Comparison of ENCODE assay signal across 8 cellular contexts in the genomic region with DNA sequence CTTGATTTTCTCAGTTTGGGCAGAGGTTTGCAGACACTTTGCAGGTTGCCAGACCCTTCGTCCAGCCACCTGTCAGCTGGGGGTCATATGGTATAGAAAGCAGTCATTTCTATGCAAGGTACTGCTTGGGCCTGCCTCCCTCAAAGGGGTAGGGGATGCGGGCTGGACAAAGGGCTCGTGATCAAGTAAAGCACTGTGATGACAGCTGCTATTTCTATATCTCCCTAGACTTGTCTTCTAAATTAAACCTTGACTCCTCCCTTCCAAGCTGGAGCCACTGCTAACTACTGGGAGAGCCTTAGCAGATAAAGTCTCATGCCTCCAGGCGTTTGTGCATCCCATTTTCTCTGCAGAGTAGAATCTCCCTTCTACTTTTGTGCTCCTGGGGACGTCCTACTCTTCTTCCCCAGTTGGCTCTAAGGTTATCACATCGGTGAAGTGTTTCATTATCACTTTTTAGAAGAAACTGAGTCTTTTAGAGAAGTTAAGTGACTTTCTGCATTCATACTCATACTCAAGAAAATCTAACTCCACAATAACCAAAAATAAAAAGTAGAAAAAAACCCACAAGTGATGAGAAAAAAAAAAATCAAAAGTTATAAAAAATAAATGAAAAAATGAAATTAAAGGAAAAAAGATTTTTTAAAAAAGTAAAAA. TPM values are rescaled to one million over a fixed set of nuclear protein-coding genes. Genes with fewer than 3 reads are reported as not detected.
DNase-seq lines count a peak whose midpoint lies in the region; ATAC-seq, FAIRE-seq and TF ChIP-seq lines count a peak whose summit lies in the region.

No MANE protein-coding gene starts in this region.

- no peak for TF ChIP-seq CTCF in thoracic aorta (IDR thresholded peaks at IDR 0.05)

- no peak overlapping the region for H3K27ac ChIP-seq in thoracic aorta

- POLR2A ChIA-PET in activated CD4-positive, alpha-beta T cell treated with anti-CD3 and anti-CD28 coated beads, Interleukin-2, amount 10 ng/mL, durations not matched to agents 7 days and 5 days (lab: Charles Lee): interaction anchor here (0.5 to 1.2 kb wide), 2 partner anchors 24 to 301 kb away, joined by 3 to 5 read pairs; no protein-coding TSS in a partner anchor
- POLR2A ChIA-PET in activated CD8-positive, alpha-beta T cell treated with anti-CD3 and anti-CD28 coated beads, Interleukin-2, amount 10 ng/mL, durations not matched to agents 7 days and 5 days (lab: Charles Lee): interaction anchor here (0.9 to 3.1 kb wide), 7 partner anchors 11 to 92 kb away, joined by 3 to 13 read pairs (median 9); a partner anchor contains a TSS

- no peaks in the 10 kb centered on the region for H3K9me3 ChIP-seq in thoracic aorta

- H3K4me1 ChIP-seq in thoracic aorta (ENCODE audit: control insufficient read depth in 1 of 2, low read depth in 2 of 2): peaks cover 7 to 31% of the 10 kb centered on the region in 2 donors

- no peaks in the 10 kb centered on the region for H3K9me3 Mint-ChIP-seq in activated CD4-positive, alpha-beta T cell treated with anti-CD3 and anti-CD28 coated beads, Interleukin-2, amount 10 ng/mL, durations not matched to agents 7 days and 5 days
- H3K9me3 Mint-ChIP-seq in activated CD8-positive, alpha-beta T cell treated with anti-CD3 and anti-CD28 coated beads, Interleukin-2, amount 10 ng/mL, durations not matched to agents 7 days and 5 days (ENCODE audit: insufficient read depth): no peaks in the 10 kb centered on the region

- H3K4me1 Mint-ChIP-seq in activated CD4-positive, alpha-beta T cell treated with anti-CD3 and anti-CD28 coated beads, Interleukin-2, amount 10 ng/mL, durations not matched to agents 7 days and 5 days: peaks cover 53% of the 10 kb centered on the region
- peaks cover 47% of the 10 kb centered on the region for H3K4me1 Mint-ChIP-seq in activated CD8-positive, alpha-beta T cell treated with anti-CD3 and anti-CD28 coated beads, Interleukin-2, amount 10 ng/mL, durations not matched to agents 7 days and 5 days (ENCODE audit: low read depth)

- CTCF ChIA-PET in activated CD4-positive, alpha-beta T cell treated with anti-CD3 and anti-CD28 coated beads, Interleukin-2, amount 10 ng/mL, durations not matched to agents 7 days and 5 days (lab: Charles Lee): interaction anchor here (1.3 to 2.9 kb wide), 3 partner anchors 11 to 85 kb away, joined by 3 to 19 read pairs (median 4); no protein-coding TSS in a partner anchor
- CTCF ChIA-PET in activated CD8-positive, alpha-beta T cell treated with anti-CD3 and anti-CD28 coated beads, Interleukin-2, amount 10 ng/mL, durations not matched to agents 7 days and 5 days (lab: Charles Lee): interaction anchor here (0.7 to 6.1 kb wide), 15 partner anchors 11 to 308 kb away, joined by 3 to 76 read pairs (median 9); a partner anchor contains a TSS

- H3K36me3 ChIP-seq in thoracic aorta: peaks cover 4% of the 10 kb centered on the region

- peak overlapping the region; percentile 99 for H3K4me3 Mint-ChIP-seq in activated CD4-positive, alpha-beta T cell treated with anti-CD3 and anti-CD28 coated beads, Interleukin-2, amount 10 ng/mL, durations not matched to agents 7 days and 5 days
- peak overlapping the region; percentile 99 for H3K4me3 Mint-ChIP-seq in activated CD8-positive, alpha-beta T cell treated with anti-CD3 and anti-CD28 coated beads, Interleukin-2, amount 10 ng/mL, durations not matched to agents 7 days and 5 days

- H3K27ac Mint-ChIP-seq in activated CD4-positive, alpha-beta T cell treated with anti-CD3 and anti-CD28 coated beads, Interleukin-2, amount 10 ng/mL, durations not matched to agents 7 days and 5 days: peak overlapping the region; percentile 77
- H3K27ac Mint-ChIP-seq in activated CD8-positive, alpha-beta T cell treated with anti-CD3 and anti-CD28 coated beads, Interleukin-2, amount 10 ng/mL, durations not matched to agents 7 days and 5 days: peak overlapping the region; percentile 84

- H3K36me3 Mint-ChIP-seq in activated CD4-positive, alpha-beta T cell treated with anti-CD3 and anti-CD28 coated beads, Interleukin-2, amount 10 ng/mL, durations not matched to agents 7 days and 5 days (ENCODE audit: low read depth): peaks cover 41% of the 10 kb centered on the region
- peaks cover 44% of the 10 kb centered on the region for H3K36me3 Mint-ChIP-seq in activated CD8-positive, alpha-beta T cell treated with anti-CD3 and anti-CD28 coated beads, Interleukin-2, amount 10 ng/mL, durations not matched to agents 7 days and 5 days (ENCODE audit: low read depth)

- ATAC-seq in activated CD8-positive, alpha-beta T cell treated with anti-CD3 and anti-CD28 coated beads, Interleukin-2, amount 10 ng/mL, durations not matched to agents 7 days and 5 days: no peak
- no peak for ATAC-seq in thoracic aorta (ENCODE audit: insufficient number of reproducible peaks, low FRiP score, low read depth)
- ATAC-seq in GM21381 (IDR thresholded peaks at IDR 0.05; ENCODE audit: unreplicated experiment): no peak
- no peak for ATAC-seq in GM21529 (IDR thresholded peaks at IDR 0.05; ENCODE audit: unreplicated experiment)
- no peak for ATAC-seq in GM21528 (IDR thresholded peaks at IDR 0.05; ENCODE audit: low FRiP score, unreplicated experiment)

- no peaks in the 10 kb centered on the region for H3K27me3 Mint-ChIP-seq in activated CD4-positive, alpha-beta T cell treated with anti-CD3 and anti-CD28 coated beads, Interleukin-2, amount 10 ng/mL, durations not matched to agents 7 days and 5 days
- no peaks in the 10 kb centered on the region for H3K27me3 Mint-ChIP-seq in activated CD8-positive, alpha-beta T cell treated with anti-CD3 and anti-CD28 coated beads, Interleukin-2, amount 10 ng/mL, durations not matched to agents 7 days and 5 days (ENCODE audit: low read depth)

- no peak for DNase-seq in activated CD4-positive, alpha-beta T cell treated with anti-CD3 and anti-CD28 coated beads, Interleukin-2, amount 10 ng/mL, durations not matched to agents 7 days and 5 days
- no peak for DNase-seq in activated CD4-positive, alpha-beta T cell treated with anti-CD3 and anti-CD28 coated beads for 4 hours
- no peak for DNase-seq in activated CD8-positive, alpha-beta T cell treated with anti-CD3 and anti-CD28 coated beads, Interleukin-2, amount 10 ng/mL, durations not matched to agents 7 days and 5 days
- no peak for DNase-seq in thoracic aorta (ENCODE audit: low spot score)

- H3K4me3 ChIP-seq in thoracic aorta: peak overlapping the region; percentile 95

- H3K27me3 ChIP-seq in thoracic aorta (replicated peaks; ENCODE audit: insufficient read depth): no peaks in the 10 kb centered on the region

- FAIRE-seq in islet of Langerhans (lab: Jason Lieb, UNC): peak; percentile 88

RNA-seq across cellular contexts. Expression of a gene that starts 0.7 kb away (rescaled TPM):
- total RNA-seq in activated CD4-positive, alpha-beta T cell treated with anti-CD3 and anti-CD28 coated beads, Interleukin-2, amount 10 ng/mL, durations not matched to agents 7 days and 5 days: 100 to 1,000 TPM; 292 to 331 TPM
- 100 to 1,000 TPM; 362 to 394 TPM for total RNA-seq in activated CD8-positive, alpha-beta T cell treated with anti-CD3 and anti-CD28 coated beads, Interleukin-2, amount 10 ng/mL, durations not matched to agents 7 days and 5 days
- total RNA-seq in thoracic aorta: 100 to 1,000 TPM; 137 to 152 TPM

RNA-seq across cellular contexts. Expression of a gene that starts 26.7 kb away (rescaled TPM):
- 1 to 10 TPM; 2.6 to 3.0 TPM for total RNA-seq in activated CD4-positive, alpha-beta T cell treated with anti-CD3 and anti-CD28 coated beads, Interleukin-2, amount 10 ng/mL, durations not matched to agents 7 days and 5 days
- total RNA-seq in activated CD8-positive, alpha-beta T cell treated with anti-CD3 and anti-CD28 coated beads, Interleukin-2, amount 10 ng/mL, durations not matched to agents 7 days and 5 days: 1 to 10 TPM; 1.2 to 1.4 TPM
- total RNA-seq in thoracic aorta: not detected

RNA-seq across cellular contexts. Expression of a gene that starts 26.8 kb away (rescaled TPM):
- 10 to 100 TPM; 29.6 to 31.5 TPM for total RNA-seq in activated CD4-positive, alpha-beta T cell treated with anti-CD3 and anti-CD28 coated beads, Interleukin-2, amount 10 ng/mL, durations not matched to agents 7 days and 5 days
- 10 to 100 TPM; 29.0 to 30.3 TPM for total RNA-seq in activated CD8-positive, alpha-beta T cell treated with anti-CD3 and anti-CD28 coated beads, Interleukin-2, amount 10 ng/mL, durations not matched to agents 7 days and 5 days
- total RNA-seq in thoracic aorta: 1 to 10 TPM; 2.8 to 7.3 TPM
